ENCODE assay signal across 15 cellular contexts in the genomic region with DNA sequence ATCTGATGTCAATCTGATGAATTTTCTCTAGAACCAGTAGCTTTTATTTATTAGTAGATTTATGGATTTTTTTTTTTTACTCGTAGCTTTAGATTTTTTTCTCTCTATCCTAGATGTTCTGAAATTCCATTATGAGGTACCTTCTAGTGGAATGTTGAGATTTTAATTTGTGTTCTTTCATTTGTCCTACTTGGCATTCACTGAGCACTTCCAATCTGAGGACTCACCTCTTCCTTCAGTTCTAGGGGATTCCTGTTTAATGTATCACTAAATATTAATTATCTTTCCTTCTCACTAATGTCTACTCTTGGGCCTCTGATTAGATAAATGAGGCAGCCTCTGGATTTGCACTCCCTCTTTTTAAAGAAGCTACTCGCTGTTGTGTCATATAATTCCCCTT. TPM values are rescaled to one million over a fixed set of nuclear protein-coding genes. Genes with fewer than 3 reads are reported as not detected.
DNase-seq lines count a peak whose midpoint lies in the region; ATAC-seq and TF ChIP-seq lines count a peak whose summit lies in the region.
"Had no signal": no experiment of that assay in that cellular context is flagged by ENCODE, and none has a peak within 500 bp of the region (broad histone marks: within the 10 kb centered on the region; RNA-seq: fewer than 3 reads in every experiment).

No MANE protein-coding gene starts in this region.

- H3K4me3 ChIP-seq in Panc1 (ENCODE audit: low read depth in 2 of 2, low read length in 2 of 2), result no peak overlapping the region
- H3K4me3 ChIP-seq: BLaER1 treated with 17β-estradiol and CSF1 and Interleukin-3, amounts not matched to agents 10 nM and 100 nM had no signal

- H3K27ac ChIP-seq in 22Rv1, result peak overlapping the region; percentile 92
- H3K27ac ChIP-seq in Panc1 (ENCODE audit: low read length), result peak overlapping the region; percentile 66; the same call in 1 of the 2 replicates
- H3K27ac ChIP-seq in caudate nucleus (ENCODE audit: low read depth, low read length), result no peak overlapping the region
- H3K27ac ChIP-seq: BLaER1 treated with 17β-estradiol and CSF1 and Interleukin-3, amounts not matched to agents 10 nM and 100 nM had no signal

- intact Hi-C loops in Panc1 (cut with micrococcal nuclease; ENCODE audit: unreplicated experiment), result no loop called here
- intact Hi-C loops in posterior cingulate gyrus (cut with DNase I), result no loop called here

- H3K9me3 ChIP-seq in Panc1 (ENCODE audit: control insufficient read depth, insufficient read depth, low read depth, low read length), result no peaks in the 10 kb centered on the region

- peak overlapping the region; percentile 46 for H3K27ac Mint-ChIP-seq in osteocyte (ENCODE audit: unreplicated experiment)
- H3K27ac Mint-ChIP-seq: CD4-positive, CD25-positive, alpha-beta regulatory T cell had no signal

- ATAC-seq in Panc1, result no peak
- ATAC-seq: HCT116, HepG2 had no signal

- BruUV-seq in Panc1 (replicated peaks; lab: Mats Ljungman, UMichigan), result no TSS peak

- no peaks in the 10 kb centered on the region for H3K27me3 Mint-ChIP-seq in osteocyte (ENCODE audit: unreplicated experiment)

- peaks cover 67% of the 10 kb centered on the region for H3K4me1 Mint-ChIP-seq in osteocyte (ENCODE audit: unreplicated experiment)

- POLR2A ChIA-PET in Panc1 (lab: Charles Lee), result no interaction called here

- H3K9me3 Mint-ChIP-seq in osteocyte (ENCODE audit: unreplicated experiment), result peaks cover 4% of the 10 kb centered on the region
- H3K9me3 Mint-ChIP-seq: CD4-positive, CD25-positive, alpha-beta regulatory T cell had no signal

- H3K27me3 ChIP-seq in Panc1 (ENCODE audit: control insufficient read depth, insufficient read depth, low read length), result no peaks in the 10 kb centered on the region

- H3K36me3 ChIP-seq in Panc1 (ENCODE audit: control insufficient read depth, insufficient read depth, low read length), result no peaks in the 10 kb centered on the region
- H3K36me3 ChIP-seq: BLaER1 treated with 17β-estradiol and CSF1 and Interleukin-3, amounts not matched to agents 10 nM and 100 nM had no signal

- H3K4me3 Mint-ChIP-seq in osteocyte (ENCODE audit: unreplicated experiment), result no peak overlapping the region

- H3K36me3 Mint-ChIP-seq in osteocyte (ENCODE audit: unreplicated experiment), result peaks cover 3% of the 10 kb centered on the region
- H3K36me3 Mint-ChIP-seq: CD4-positive, CD25-positive, alpha-beta regulatory T cell had no signal

- TF ChIP-seq CTCF in 22Rv1 (IDR thresholded peaks at IDR 0.05) (no peak), Panc1 (IDR thresholded peaks at IDR 0.05) (no peak), osteocyte (IDR thresholded peaks at IDR 0.05) (no peak)

- in situ Hi-C loops in Panc1 (cut with HindIII; ENCODE audit: low pct_unique_long_range_greater_than_20kb, low sequenced_read_pairs), result loop anchor here (25.0 kb wide), 1 partner anchor 295 kb away; no protein-coding TSS in a partner anchor

- DNase-seq in GM03348 (ENCODE audit: low spot score) (peak; percentile 16), Panc1 (ENCODE audit: low read depth, low spot score) (no peak), osteocyte (ENCODE audit: extremely low spot score, unreplicated experiment) (no peak), caudate nucleus (lab: John Stamatoyannopoulos, UW) (no peak), posterior cingulate gyrus (no peak), foreskin melanocyte (no peak)
- DNase-seq: 8988T; CD4-positive, CD25-positive, alpha-beta regulatory T cell; DMS79; EL; GDM1 had no signal

- CTCF ChIA-PET in Panc1 (lab: Charles Lee), result interaction anchor here (0.7 kb wide), 1 partner anchor 17 kb away, joined by 3 read pairs; no protein-coding TSS in a partner anchor

- H3K4me1 ChIP-seq in Panc1 (ENCODE audit: control insufficient read depth, insufficient read depth, low read length), result peaks cover 29% of the 10 kb centered on the region

RNA-seq across cellular contexts. Expression of gene WNT7B, which starts 40.2 kb away (rescaled TPM):
- total RNA-seq in Panc1 (2021; ENCODE audit: unreplicated experiment) (52.1 TPM), osteocyte (2.3 and 2.7 TPM in 2 replicates)
- 46.4 TPM for polyA plus RNA-seq in Panc1 (2012; ENCODE audit: insufficient read length)
- total RNA-seq: CD4-positive, CD25-positive, alpha-beta regulatory T cell had no signal
- polyA plus RNA-seq: CD4-positive, CD25-positive, alpha-beta regulatory T cell; HepG2 had no signal

Comparison
In these comparisons a context has a peak if more than half of its experiments do, and no peak if none do; other contexts are left out.
1. RNA of gene WNT7B, which starts 40.2 kb away (total RNA-seq): 52.1 TPM in Panc1 (single experiment); 2.3 to 2.7 TPM in osteocyte; every median in the first group is over 10 times any median in the second.